In the genomic region with DNA sequence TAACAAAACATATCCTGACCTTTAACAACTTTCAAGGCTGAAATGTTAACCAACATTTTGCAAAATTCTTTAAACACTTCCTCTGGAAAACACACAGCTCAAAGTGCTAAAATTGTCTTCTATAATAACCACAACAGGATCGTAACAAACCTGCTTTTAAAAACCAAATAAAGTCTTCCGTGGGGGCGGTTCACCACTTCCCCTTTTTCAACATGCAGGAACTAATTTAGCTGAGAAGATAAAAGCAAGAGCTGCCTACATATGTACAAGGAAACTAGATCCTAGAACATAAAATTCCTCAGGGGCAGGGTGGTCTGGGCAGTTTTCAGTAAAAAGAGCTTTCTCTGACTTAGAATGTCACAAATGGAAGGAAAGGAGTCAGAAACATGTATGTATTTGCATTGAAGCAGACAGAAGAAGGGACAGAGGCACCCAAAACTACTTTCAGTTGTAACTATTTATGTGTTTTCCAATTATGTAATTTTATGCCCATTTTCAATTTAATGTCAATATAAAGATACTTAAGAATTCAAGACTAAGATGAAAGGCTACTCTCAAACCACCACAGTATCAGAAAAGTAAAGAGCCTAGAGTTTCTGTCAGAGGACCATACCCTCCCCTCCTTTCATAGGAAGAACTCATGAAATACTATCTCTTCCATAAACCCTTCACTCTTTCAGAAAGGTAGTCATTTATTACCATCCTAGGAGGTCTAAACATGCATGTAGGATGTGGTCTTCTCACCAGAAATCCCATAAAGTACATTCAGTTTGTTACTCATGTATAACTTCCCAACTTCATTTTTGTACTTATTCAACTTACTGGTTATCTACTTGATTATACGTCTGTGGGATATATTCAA, we compare ENCODE assay signal across 9 cellular contexts.
DNase-seq lines count a peak whose midpoint lies in the region; ATAC-seq and TF ChIP-seq lines count a peak whose summit lies in the region.
"Had no signal": no experiment of that assay in that cellular context is flagged by ENCODE, and none has a peak within 500 bp of the region (broad histone marks: within the 10 kb centered on the region; RNA-seq: fewer than 3 reads in every experiment).

No MANE protein-coding gene starts in this region.

- H3K27me3 ChIP-seq in MM.1S (replicated peaks; ENCODE audit: insufficient read depth, low read length) (no peaks in the 10 kb centered on the region), breast epithelium (no peaks in the 10 kb centered on the region)

- no peaks in the 10 kb centered on the region for H3K36me3 ChIP-seq in MM.1S (replicated peaks; ENCODE audit: insufficient read depth, low read length)
- no peaks in the 10 kb centered on the region for H3K36me3 ChIP-seq in breast epithelium

- DNase-seq in MM.1S (peak; percentile 68), breast epithelium (ENCODE audit: low spot score in 2 of 2) (no peak), A172 (ENCODE audit: low spot score) (no peak), islet precursor cell (no peak)
- no peak for DNase-seq in activated naive CD4-positive, alpha-beta T cell treated with anti-CD3 and anti-CD28 coated beads, Interleukin-2, amount 50 U/mL, for 72 hours (ENCODE audit: low spot score in 2 of 2)
- peak; percentile 5 to 9 (median 5) for DNase-seq in stimulated activated CD4-positive, alpha-beta T cell treated with anti-CD3 and anti-CD28 coated beads, TNF-alpha, amount 100 ng/mL, for 24 hours (ENCODE audit: low read depth in 3 of 3)

- H3K4me3 ChIP-seq in MM.1S (ENCODE audit: low read length) (peak overlapping the region; percentile 32), breast epithelium (no peak overlapping the region)

- H3K4me1 ChIP-seq in MM.1S (ENCODE audit: low read length) (peaks cover 49% of the 10 kb centered on the region), breast epithelium (peaks cover 0 to 4% of the 10 kb centered on the region in 2 donors)

- H3K36me3 Mint-ChIP-seq in activated naive CD4-positive, alpha-beta T cell treated with anti-CD3 and anti-CD28 coated beads, Interleukin-2, amount 50 U/mL, for 72 hours: peaks cover 10 to 15% of the 10 kb centered on the region in 2 donors

- no peaks in the 10 kb centered on the region for H3K9me3 ChIP-seq in MM.1S (replicated peaks; ENCODE audit: insufficient read depth, low read length)
- peaks cover 0 to 4% of the 10 kb centered on the region in 2 donors for H3K9me3 ChIP-seq in breast epithelium

- no peaks in the 10 kb centered on the region for H4K20me1 ChIP-seq in MM.1S (ENCODE audit: insufficient read depth, low read length)

- intact Hi-C loops in breast epithelium (cut with DNase I; ENCODE audit: low total_unique reads): no loop called here

- H2AFZ ChIP-seq in MM.1S (ENCODE audit: low read length): peak overlapping the region; percentile 23

- H3K4me2 ChIP-seq in MM.1S (ENCODE audit: low read depth, low read length): peak overlapping the region; percentile 72

- TF ChIP-seq CTCF in MM.1S (IDR thresholded peaks at IDR 0.05; ENCODE audit: low read length): no peak
- no peak for TF ChIP-seq CTCF in breast epithelium (IDR thresholded peaks at IDR 0.05)

- H3K27ac ChIP-seq in MM.1S (ENCODE audit: low read length) (peak overlapping the region; percentile 69), breast epithelium (no peak overlapping the region)
- H3K27ac ChIP-seq: epithelial cell of prostate had no signal

- peaks cover 6 to 14% of the 10 kb centered on the region in 2 donors for H3K9me3 Mint-ChIP-seq in activated naive CD4-positive, alpha-beta T cell treated with anti-CD3 and anti-CD28 coated beads, Interleukin-2, amount 50 U/mL, for 72 hours

- ATAC-seq in GM18861 (IDR thresholded peaks at IDR 0.05; ENCODE audit: unreplicated experiment): peak; percentile 83
- ATAC-seq in GM21786 (IDR thresholded peaks at IDR 0.05; ENCODE audit: unreplicated experiment): peak; percentile 91
- ATAC-seq in activated naive CD4-positive, alpha-beta T cell treated with anti-CD3 and anti-CD28 coated beads, Interleukin-2, amount 50 U/mL, for 72 hours: peak; percentile 56 to 66

- peaks cover 15% of the 10 kb centered on the region; the same call in 1 of the 2 replicates for H3F3A ChIP-seq in MM.1S (ENCODE audit: insufficient read depth, low read length)

- H3K79me2 ChIP-seq in MM.1S (ENCODE audit: low read length): no peaks in the 10 kb centered on the region

- peak overlapping the region in 1 of 2 donors; percentile 85 for H3K27ac Mint-ChIP-seq in activated naive CD4-positive, alpha-beta T cell treated with anti-CD3 and anti-CD28 coated beads, Interleukin-2, amount 50 U/mL, for 72 hours

- H3K9me2 ChIP-seq in MM.1S (replicated peaks; ENCODE audit: insufficient read depth, low read length): no peaks in the 10 kb centered on the region

- TF ChIP-seq POLR2A in breast epithelium (IDR thresholded peaks at IDR 0.05): no peak

- peak overlapping the region; percentile 25; the same call in 1 of the 2 replicates for H3K9ac ChIP-seq in MM.1S (ENCODE audit: low read length)

Comparison
In these comparisons a context has a peak if more than half of its experiments do, and no peak if none do; other contexts are left out.
1. DNase-seq: peak in MM.1S (single experiment) and stimulated activated CD4-positive, alpha-beta T cell treated with anti-CD3 and anti-CD28 coated beads, TNF-alpha, amount 100 ng/mL, for 24 hours (3 of 3); none in activated naive CD4-positive, alpha-beta T cell treated with anti-CD3 and anti-CD28 coated beads, Interleukin-2, amount 50 U/mL, for 72 hours (0 of 2), breast epithelium (0 of 2), A172 (single experiment) and islet precursor cell (single experiment).
2. Peak in every context shown above with its lines, with median percentiles within 50 percentile points of each other: ATAC-seq.